Comparison of ENCODE assay signal across 22 cellular contexts in the genomic region with DNA sequence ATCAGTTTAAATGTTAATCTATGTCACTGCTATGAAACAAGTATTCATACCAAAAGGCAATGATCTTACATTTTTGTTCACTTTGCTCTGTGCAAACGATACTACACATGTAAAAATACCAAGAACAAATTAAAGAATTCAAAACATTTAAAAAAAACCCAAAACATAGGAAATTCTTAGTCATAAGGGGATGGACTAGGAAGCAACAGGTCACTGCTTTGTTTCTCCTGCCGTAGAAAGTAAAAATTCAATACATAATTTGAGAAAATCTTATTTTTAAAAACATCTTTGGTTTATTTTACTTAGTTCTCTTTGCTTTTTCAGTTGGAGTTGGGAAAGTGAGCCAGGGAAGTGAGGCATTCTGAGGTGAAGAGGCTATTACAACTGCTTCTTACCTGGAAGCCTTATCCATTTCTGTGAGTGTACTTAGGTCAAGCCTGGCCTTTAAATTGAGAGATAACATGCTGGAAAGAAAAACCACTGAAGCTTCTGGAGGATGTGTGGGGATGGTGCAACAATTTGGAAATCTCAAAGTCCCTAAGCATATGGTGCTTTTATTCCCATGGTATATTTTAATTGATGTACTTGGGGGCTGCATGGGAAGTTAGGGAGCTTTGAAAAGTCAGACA.
DNase-seq lines count a peak whose midpoint lies in the region; ATAC-seq and TF ChIP-seq lines count a peak whose summit lies in the region.
"Had no signal": no experiment of that assay in that cellular context is flagged by ENCODE, and none has a peak within 500 bp of the region (broad histone marks: within the 10 kb centered on the region; RNA-seq: fewer than 3 reads in every experiment).

No MANE protein-coding gene starts in this region.

- H3F3A ChIP-seq in GM23338 (replicated peaks; ENCODE audit: low read depth): no peaks in the 10 kb centered on the region

- H3K36me3 ChIP-seq in GM23338 (ENCODE audit: insufficient read depth) (no peaks in the 10 kb centered on the region), left lung (no peaks in the 10 kb centered on the region), HAP-1 (replicated peaks) (peaks cover 10% of the 10 kb centered on the region; the same call in 1 of the 2 replicates)

- H3K9me3 Mint-ChIP-seq in GM23338: peaks cover 12% of the 10 kb centered on the region; the same call in 2 of the 3 replicates
- H3K9me3 Mint-ChIP-seq: CD4-positive, alpha-beta T cell had no signal

- H3K9me3 ChIP-seq in left lung: no peaks in the 10 kb centered on the region
- H3K9me3 ChIP-seq in HAP-1: no peaks in the 10 kb centered on the region
- H3K9me3 ChIP-seq: SK-N-SH had no signal

- H3K4me1 Mint-ChIP-seq in GM23338: peaks cover 20% of the 10 kb centered on the region; the same call in 2 of the 3 replicates

- TF ChIP-seq CTCF in GM23338 (conservative IDR thresholded peaks at IDR 0.05; ENCODE audit: low read depth in 2 of 2) (no peak), cardiac fibroblast (IDR thresholded peaks at IDR 0.05; ENCODE audit: low read depth, low read length) (no peak), left lung (IDR thresholded peaks at IDR 0.05) (no peak)

- DNase-seq in GM23338 (ENCODE audit: low spot score) (no peak), cardiac fibroblast (ENCODE audit: low read depth in 2 of 2) (peak; percentile 48 to 61), fibroblast of peridontal ligament (ENCODE audit: extremely low read depth) (peak; percentile 35), left lung (no peak), HAP-1 (ENCODE audit: low spot score in 2 of 2) (no peak), NCI-H1436 treated with DMSO at 0.1 percent for 48 hours (lab: John Stamatoyannopoulos, UW) (no peak), NCI-H1092 treated with DMSO at 0.1 percent for 48 hours (lab: John Stamatoyannopoulos, UW) (no peak)
- DNase-seq: Calu3; CD4-positive, alpha-beta T cell; DMS53; EL; H9; MM.1S; NCI-H1092; NCI-H2081 treated with DMSO at 0.1 percent for 48 hours; NCI-H510A; NCI-H748 treated with DMSO at 0.1 percent for 48 hours; PC-3; RPMI8226; SHP77 treated with DMSO at 0.1 percent for 48 hours; SK-N-SH had no signal

- no peaks in the 10 kb centered on the region for H3K9me2 ChIP-seq in GM23338 (ENCODE audit: insufficient read depth)
- H3K9me2 ChIP-seq: SK-N-SH had no signal

- no peak overlapping the region for H3K4me2 ChIP-seq in GM23338
- H3K4me2 ChIP-seq: SK-N-SH had no signal

- intact Hi-C loops in left lung (cut with DNase I): no loop called here

- no peaks in the 10 kb centered on the region for H3K79me2 ChIP-seq in GM23338 (replicated peaks; ENCODE audit: insufficient read depth)

- H3K4me3 ChIP-seq in GM23338 (no peak overlapping the region), cardiac fibroblast (replicated peaks in 1 of 2; ENCODE audit: low read depth in 2 of 2, low read length in 2 of 2) (no peak overlapping the region), left lung (no peak overlapping the region), HAP-1 (no peak overlapping the region)

- H4K20me1 ChIP-seq in GM23338 (replicated peaks; ENCODE audit: insufficient read depth): no peaks in the 10 kb centered on the region

- H3K27ac ChIP-seq in GM23338 (ENCODE audit: low read depth) (no peak overlapping the region), left lung (no peak overlapping the region)

- no peaks in the 10 kb centered on the region for H3K27me3 ChIP-seq in GM23338 (ENCODE audit: insufficient read depth)
- H3K27me3 ChIP-seq in left lung: no peaks in the 10 kb centered on the region
- no peaks in the 10 kb centered on the region for H3K27me3 ChIP-seq in HAP-1 (ENCODE audit: low read depth)

- in situ Hi-C loops in HAP-1 (cut with MboI; ENCODE audit: low sequenced_read_pairs): no loop called here

- H3K36me3 Mint-ChIP-seq in GM23338 (ENCODE audit: low read depth): peaks cover 25% of the 10 kb centered on the region

- ATAC-seq in GM23338 (no peak), left lung (peak; percentile 21), GM21526 (IDR thresholded peaks at IDR 0.05; ENCODE audit: low FRiP score, unreplicated experiment) (no peak)
- ATAC-seq: PC-3 had no signal

- no peaks in the 10 kb centered on the region for H3K27me3 Mint-ChIP-seq in GM23338 (ENCODE audit: insufficient read depth, low read depth, poor library complexity)

- H3K4me1 ChIP-seq in GM23338 (ENCODE audit: insufficient read depth): peaks cover 18% of the 10 kb centered on the region
- H3K4me1 ChIP-seq in left lung: no peaks in the 10 kb centered on the region
- peaks cover under 1% of the 10 kb centered on the region; the same call in 1 of the 2 replicates for H3K4me1 ChIP-seq in HAP-1

- peak overlapping the region; percentile 13; the same call in 1 of the 2 replicates for H3K27ac Mint-ChIP-seq in GM23338
- H3K27ac Mint-ChIP-seq: CD4-positive, alpha-beta T cell had no signal

- H2AFZ ChIP-seq in GM23338: no peak overlapping the region

- H3K4me3 Mint-ChIP-seq in GM23338: no peak overlapping the region
- H3K4me3 Mint-ChIP-seq: CD4-positive, alpha-beta T cell; H9 had no signal

TF ChIP-seq in GM23338, 12 proteins besides CTCF, POLR2A, EP300 and RAD21 (continues in another document):
- TF ChIP-seq STAT1 (IDR thresholded peaks at IDR 0.05; ENCODE audit: unreplicated experiment): no peak
- TF ChIP-seq REST (IDR thresholded peaks at IDR 0.05; ENCODE audit: unreplicated experiment): no peak
- TF ChIP-seq, protein P1, sequence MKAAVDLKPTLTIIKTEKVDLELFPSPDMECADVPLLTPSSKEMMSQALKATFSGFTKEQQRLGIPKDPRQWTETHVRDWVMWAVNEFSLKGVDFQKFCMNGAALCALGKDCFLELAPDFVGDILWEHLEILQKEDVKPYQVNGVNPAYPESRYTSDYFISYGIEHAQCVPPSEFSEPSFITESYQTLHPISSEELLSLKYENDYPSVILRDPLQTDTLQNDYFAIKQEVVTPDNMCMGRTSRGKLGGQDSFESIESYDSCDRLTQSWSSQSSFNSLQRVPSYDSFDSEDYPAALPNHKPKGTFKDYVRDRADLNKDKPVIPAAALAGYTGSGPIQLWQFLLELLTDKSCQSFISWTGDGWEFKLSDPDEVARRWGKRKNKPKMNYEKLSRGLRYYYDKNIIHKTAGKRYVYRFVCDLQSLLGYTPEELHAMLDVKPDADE (IDR thresholded peaks at IDR 0.05): no peak
- TF ChIP-seq ZNF331 (CRISPR knock-in tag; IDR thresholded peaks at IDR 0.05; ENCODE audit: low read depth): no peak
- TF ChIP-seq POLR2AphosphoS5 (IDR thresholded peaks at IDR 0.05; ENCODE audit: low read depth): no peak
- no peak for TF ChIP-seq EZH2 (IDR thresholded peaks at IDR 0.05; ENCODE audit: low read depth, unreplicated experiment)
- TF ChIP-seq JUNB (IDR thresholded peaks at IDR 0.05; ENCODE audit: unreplicated experiment): no peak
- TF ChIP-seq ZNF114 (CRISPR knock-in tag; IDR thresholded peaks at IDR 0.05): no peak
- TF ChIP-seq CREB1 (CRISPR knock-in tag; IDR thresholded peaks at IDR 0.05; ENCODE audit: low read depth): no peak
- no peak for TF ChIP-seq EZH2phosphoT487 (IDR thresholded peaks at IDR 0.05; ENCODE audit: unreplicated experiment)
- TF ChIP-seq NANOG (IDR thresholded peaks at IDR 0.05; ENCODE audit: borderline replicate concordance): no peak

Comparison
In these comparisons a context has a peak if more than half of its experiments do, and no peak if none do; other contexts are left out.
1. DNase-seq: peak in cardiac fibroblast (2 of 2) and fibroblast of peridontal ligament (single experiment); none in GM23338 (single experiment), left lung (0 of 2), HAP-1 (0 of 2), NCI-H1436 treated with DMSO at 0.1 percent for 48 hours (single experiment) and NCI-H1092 treated with DMSO at 0.1 percent for 48 hours (single experiment).